In genomic region chr2:240149943-240150784, GRCh38 we compare ENCODE assay signal across 1 cellular context.
TF ChIP-seq lines count a peak whose summit lies in the region.

No MANE protein-coding gene starts in this region.

TF ChIP-seq in HCT116, 20 proteins besides CTCF, POLR2A, EP300 and RAD21 (continued from another document):
- TF ChIP-seq, protein P1, sequence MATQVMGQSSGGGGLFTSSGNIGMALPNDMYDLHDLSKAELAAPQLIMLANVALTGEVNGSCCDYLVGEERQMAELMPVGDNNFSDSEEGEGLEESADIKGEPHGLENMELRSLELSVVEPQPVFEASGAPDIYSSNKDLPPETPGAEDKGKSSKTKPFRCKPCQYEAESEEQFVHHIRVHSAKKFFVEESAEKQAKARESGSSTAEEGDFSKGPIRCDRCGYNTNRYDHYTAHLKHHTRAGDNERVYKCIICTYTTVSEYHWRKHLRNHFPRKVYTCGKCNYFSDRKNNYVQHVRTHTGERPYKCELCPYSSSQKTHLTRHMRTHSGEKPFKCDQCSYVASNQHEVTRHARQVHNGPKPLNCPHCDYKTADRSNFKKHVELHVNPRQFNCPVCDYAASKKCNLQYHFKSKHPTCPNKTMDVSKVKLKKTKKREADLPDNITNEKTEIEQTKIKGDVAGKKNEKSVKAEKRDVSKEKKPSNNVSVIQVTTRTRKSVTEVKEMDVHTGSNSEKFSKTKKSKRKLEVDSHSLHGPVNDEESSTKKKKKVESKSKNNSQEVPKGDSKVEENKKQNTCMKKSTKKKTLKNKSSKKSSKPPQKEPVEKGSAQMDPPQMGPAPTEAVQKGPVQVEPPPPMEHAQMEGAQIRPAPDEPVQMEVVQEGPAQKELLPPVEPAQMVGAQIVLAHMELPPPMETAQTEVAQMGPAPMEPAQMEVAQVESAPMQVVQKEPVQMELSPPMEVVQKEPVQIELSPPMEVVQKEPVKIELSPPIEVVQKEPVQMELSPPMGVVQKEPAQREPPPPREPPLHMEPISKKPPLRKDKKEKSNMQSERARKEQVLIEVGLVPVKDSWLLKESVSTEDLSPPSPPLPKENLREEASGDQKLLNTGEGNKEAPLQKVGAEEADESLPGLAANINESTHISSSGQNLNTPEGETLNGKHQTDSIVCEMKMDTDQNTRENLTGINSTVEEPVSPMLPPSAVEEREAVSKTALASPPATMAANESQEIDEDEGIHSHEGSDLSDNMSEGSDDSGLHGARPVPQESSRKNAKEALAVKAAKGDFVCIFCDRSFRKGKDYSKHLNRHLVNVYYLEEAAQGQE (IDR thresholded peaks at IDR 0.05; ENCODE audit: low read depth): no peak
- TF ChIP-seq ATF3 (IDR thresholded peaks at IDR 0.05) (no peak), JUND (IDR thresholded peaks at IDR 0.05) (no peak)
